Comparison of ENCODE assay signal across 17 cellular contexts in the genomic region with DNA sequence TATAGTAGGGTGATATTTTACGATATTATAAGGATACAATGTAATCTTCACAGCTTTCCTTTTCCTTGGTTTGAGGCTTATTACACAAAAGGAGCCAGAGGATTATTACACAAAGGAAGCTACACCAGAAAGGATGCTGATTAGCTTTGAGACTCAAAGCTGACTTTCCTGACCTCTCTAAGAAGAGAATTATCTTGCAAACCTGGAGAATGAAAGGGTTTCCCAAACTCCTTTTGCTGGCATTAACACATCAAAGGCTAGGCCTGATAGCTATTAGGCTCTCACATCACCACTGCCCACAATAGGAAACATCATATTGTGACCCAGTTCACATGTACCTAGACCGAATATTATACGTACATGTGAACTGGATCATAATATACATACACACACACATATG. TPM values are rescaled to one million over a fixed set of nuclear protein-coding genes. Genes with fewer than 3 reads are reported as not detected.
DNase-seq lines count a peak whose midpoint lies in the region; ATAC-seq and TF ChIP-seq lines count a peak whose summit lies in the region.
"Had no signal": no experiment of that assay in that cellular context is flagged by ENCODE, and none has a peak within 500 bp of the region (broad histone marks: within the 10 kb centered on the region; RNA-seq: fewer than 3 reads in every experiment).

No MANE protein-coding gene starts in this region.

- H3K4me2 ChIP-seq in neuronal stem cell (ENCODE audit: insufficient read depth, low read length, poor library complexity, severe bottlenecking) = no peak overlapping the region
- H3K4me2 ChIP-seq: PC-9 had no signal

- H3K9me3 ChIP-seq in WERI-Rb-1 (ENCODE audit: severe bottlenecking) = peaks cover 10% of the 10 kb centered on the region
- H3K9me3 ChIP-seq in neuronal stem cell (replicated peaks in 1 of 2; ENCODE audit: control insufficient read depth in 2 of 2, insufficient read depth in 1 of 2, low read depth in 1 of 2, low read length in 2 of 2) = peaks cover 0 to 17% of the 10 kb centered on the region in 2 donors
- H3K9me3 ChIP-seq: BE2C had no signal

- H3K79me1 ChIP-seq in neuronal stem cell (ENCODE audit: low read depth, low read length) = no peaks in the 10 kb centered on the region

- H3K4me1 Mint-ChIP-seq in activated CD8-positive, alpha-beta memory T cell treated with anti-CD3 and anti-CD28 coated beads, Interleukin-2, amount 10 ng/mL, durations not matched to agents 7 days and 5 days = no peaks in the 10 kb centered on the region

- no peaks in the 10 kb centered on the region for H3K27me3 Mint-ChIP-seq in activated CD8-positive, alpha-beta memory T cell treated with anti-CD3 and anti-CD28 coated beads, Interleukin-2, amount 10 ng/mL, durations not matched to agents 7 days and 5 days

- H3K18ac ChIP-seq in neuronal stem cell (ENCODE audit: low read length) = no peak overlapping the region

- no peak overlapping the region for H3K4me3 ChIP-seq in H7 (ENCODE audit: insufficient read depth, low read depth, low read length)
- no peak overlapping the region for H3K4me3 ChIP-seq in WERI-Rb-1 (ENCODE audit: low read depth, low read length)
- no peak overlapping the region for H3K4me3 ChIP-seq in neuronal stem cell (ENCODE audit: low read length in 2 of 2)
- no peak overlapping the region for H3K4me3 ChIP-seq in coronary artery
- H3K4me3 ChIP-seq: GM12878, PC-9 had no signal

- H3K36me3 ChIP-seq in H7 (replicated peaks; ENCODE audit: control insufficient read depth, insufficient read depth, low read length) (no peaks in the 10 kb centered on the region), WERI-Rb-1 (no peaks in the 10 kb centered on the region), neuronal stem cell (replicated peaks in 1 of 2; ENCODE audit: control insufficient read depth in 2 of 2, insufficient read depth in 2 of 2, low read length in 2 of 2) (no peaks in the 10 kb centered on the region)
- H3K36me3 ChIP-seq: BE2C had no signal

- no peaks in the 10 kb centered on the region for H3K36me3 Mint-ChIP-seq in activated CD8-positive, alpha-beta memory T cell treated with anti-CD3 and anti-CD28 coated beads, Interleukin-2, amount 10 ng/mL, durations not matched to agents 7 days and 5 days

- no peak overlapping the region for H3K4ac ChIP-seq in neuronal stem cell (ENCODE audit: low read length)

- H3K27ac Mint-ChIP-seq in activated CD8-positive, alpha-beta memory T cell treated with anti-CD3 and anti-CD28 coated beads, Interleukin-2, amount 10 ng/mL, durations not matched to agents 7 days and 5 days = no peak overlapping the region

- TF ChIP-seq CTCF in WERI-Rb-1 (IDR thresholded peaks at IDR 0.05; ENCODE audit: low read depth, low read length) = no peak
- TF ChIP-seq CTCF in coronary artery (IDR thresholded peaks at IDR 0.05) = no peak

- H3K9ac ChIP-seq in neuronal stem cell (ENCODE audit: low read depth, low read length, poor library complexity) = no peak overlapping the region

- H2BK120ac ChIP-seq in neuronal stem cell (ENCODE audit: low read depth, low read length) = no peak overlapping the region

- WGBS in neuronal stem cell (ENCODE audit: extremely low coverage in 2 of 2, insufficient read length in 2 of 2, insufficient replicate concordance in 1 of 2), 2 donors = no CpG with 5 or more reads among the region's 3 CpGs

- H2BK15ac ChIP-seq in neuronal stem cell (ENCODE audit: low read length) = no peak overlapping the region

- CTCF ChIA-PET in activated CD8-positive, alpha-beta memory T cell treated with anti-CD3 and anti-CD28 coated beads, Interleukin-2, amount 10 ng/mL, durations not matched to agents 7 days and 5 days (lab: Charles Lee) = no interaction called here

- H3K4me1 ChIP-seq in neuronal stem cell (ENCODE audit: control insufficient read depth in 2 of 2, insufficient read depth in 1 of 2, low read depth in 1 of 2, low read length in 2 of 2) = peaks cover 0 to 15% of the 10 kb centered on the region in 2 donors
- H3K4me1 ChIP-seq: BE2C had no signal

- H3K27ac ChIP-seq in WERI-Rb-1 = peak overlapping the region; percentile 61
- H3K27ac ChIP-seq in neuronal stem cell (replicated peaks; ENCODE audit: low read length) = no peak overlapping the region
- H3K27ac ChIP-seq in coronary artery = no peak overlapping the region
- H3K27ac ChIP-seq: PC-9 had no signal

- H3K9me3 Mint-ChIP-seq in activated CD8-positive, alpha-beta memory T cell treated with anti-CD3 and anti-CD28 coated beads, Interleukin-2, amount 10 ng/mL, durations not matched to agents 7 days and 5 days (ENCODE audit: low read depth) = no peaks in the 10 kb centered on the region

- no peak overlapping the region for H3K23ac ChIP-seq in neuronal stem cell (ENCODE audit: low read depth, low read length, poor library complexity)

- no peak overlapping the region for H2BK12ac ChIP-seq in neuronal stem cell (ENCODE audit: low read length)

- no peak overlapping the region for H4K91ac ChIP-seq in neuronal stem cell (ENCODE audit: low read depth, low read length, poor library complexity)

- H4K8ac ChIP-seq in neuronal stem cell (ENCODE audit: low read depth, low read length) = no peak overlapping the region

- ATAC-seq in activated CD8-positive, alpha-beta memory T cell treated with anti-CD3 and anti-CD28 coated beads, Interleukin-2, amount 10 ng/mL, durations not matched to agents 7 days and 5 days = no peak
- no peak for ATAC-seq in GM18502 (IDR thresholded peaks at IDR 0.05; ENCODE audit: poor library complexity, unreplicated experiment)

- H2AFZ ChIP-seq in neuronal stem cell (ENCODE audit: low read length) = no peak overlapping the region
- H2AFZ ChIP-seq: PC-9 had no signal

- H3K14ac ChIP-seq in neuronal stem cell (ENCODE audit: low read length) = no peak overlapping the region

- H3K4me3 Mint-ChIP-seq in activated CD8-positive, alpha-beta memory T cell treated with anti-CD3 and anti-CD28 coated beads, Interleukin-2, amount 10 ng/mL, durations not matched to agents 7 days and 5 days = no peak overlapping the region

- H3K27me3 ChIP-seq in H7 (ENCODE audit: control insufficient read depth, insufficient read depth, low read length) (peaks cover 3% of the 10 kb centered on the region; the same call in 1 of the 2 replicates), WERI-Rb-1 (ENCODE audit: insufficient read depth, low read depth, severe bottlenecking) (no peaks in the 10 kb centered on the region), neuronal stem cell (ENCODE audit: control insufficient read depth in 3 of 3, insufficient read depth in 3 of 3, low read depth in 1 of 3, low read length in 3 of 3) (no peaks in the 10 kb centered on the region)
- H3K27me3 ChIP-seq: BE2C had no signal

- H2AK5ac ChIP-seq in neuronal stem cell (ENCODE audit: low read depth, low read length) = no peak overlapping the region

- H2BK5ac ChIP-seq in neuronal stem cell (ENCODE audit: low read length) = no peak overlapping the region

- DNase-seq in H7 (peak; percentile 13), WERI-Rb-1 (no peak), iPS DF 19.7 (ENCODE audit: low read depth, low spot score) (peak; percentile 35), neuronal stem cell (ENCODE audit: low spot score) (peak; percentile 56), coronary artery (ENCODE audit: low spot score) (no peak)
- DNase-seq in activated CD8-positive, alpha-beta memory T cell treated with anti-CD3 and anti-CD28 coated beads, Interleukin-2, amount 10 ng/mL, durations not matched to agents 7 days and 5 days = no peak
- DNase-seq: BE2C, DMS79 treated with DMSO at 0.1 percent for 48 hours, NCI-H1105 treated with DMSO at 0.1 percent for 48 hours, NCI-H2029 treated with DMSO at 0.1 percent for 48 hours, NCI-H345, NCI-H524, PC-9, RPMI8226, SHP77 had no signal

RNA-seq across cellular contexts. Expression of gene CHD1, which starts 34.2 kb away (rescaled TPM):
- total RNA-seq in H7 (2014; rRNA removed; shearing (Covaris generic)) = 40.7 and 60.4 TPM in 2 replicates
- polyA plus RNA-seq in neuronal stem cell (2013, experiment 1 of 2) = 55.1 TPM
- polyA plus RNA-seq in neuronal stem cell (2013, experiment 2 of 2) = 56.5 TPM
- total RNA-seq in activated CD8-positive, alpha-beta memory T cell treated with anti-CD3 and anti-CD28 coated beads, Interleukin-2, amount 10 ng/mL, durations not matched to agents 7 days and 5 days = 10 to 100 TPM; 40.9 to 49.3 TPM

Comparison
In these comparisons a context has a peak if more than half of its experiments do, and no peak if none do; other contexts are left out.
1. DNase-seq: peak in H7 (single experiment), iPS DF 19.7 (single experiment) and neuronal stem cell (single experiment); none in WERI-Rb-1 (single experiment), activated CD8-positive, alpha-beta memory T cell treated with anti-CD3 and anti-CD28 coated beads, Interleukin-2, amount 10 ng/mL, durations not matched to agents 7 days and 5 days (single experiment) and coronary artery (single experiment).